16 cellular contexts compared by ENCODE assay signal in the genomic region with DNA sequence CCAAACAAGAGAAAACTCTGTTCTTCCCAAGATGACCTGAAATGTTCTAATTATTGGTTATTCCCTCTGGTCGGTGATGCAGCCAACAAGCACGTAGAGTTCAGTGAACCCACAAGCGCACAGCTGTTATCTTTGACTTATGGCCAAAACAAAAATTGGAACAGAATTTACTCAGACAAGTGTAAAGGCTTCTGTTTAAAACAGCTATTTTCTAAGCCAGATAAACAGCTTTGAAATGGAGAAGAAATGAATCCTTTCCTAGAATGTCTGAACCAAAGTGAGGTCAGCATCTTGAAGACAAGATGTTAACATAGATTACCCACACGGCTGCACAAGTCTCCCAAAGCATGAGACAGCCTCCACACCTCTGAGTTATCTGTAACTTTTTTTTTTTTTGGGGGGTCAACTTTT.
DNase-seq lines count a peak whose midpoint lies in the region; ATAC-seq and TF ChIP-seq lines count a peak whose summit lies in the region.
"Had no signal": no experiment of that assay in that cellular context is flagged by ENCODE, and none has a peak within 500 bp of the region (broad histone marks: within the 10 kb centered on the region; RNA-seq: fewer than 3 reads in every experiment).

No MANE protein-coding gene starts in this region.

- no peaks in the 10 kb centered on the region for H3K79me2 ChIP-seq in hepatocyte

- DNase-seq in AG09319 (ENCODE audit: extremely low read depth, low read depth) (peak; percentile 11), MG63 (peak; percentile 3), dedifferentiated amniotic fluid mesenchymal stem cell (ENCODE audit: extremely low spot score) (peak; percentile 47), kidney glomerular epithelial cell (lab: John Stamatoyannopoulos, UW) (peak; percentile 61), hepatocyte (ENCODE audit: low spot score) (no peak), T-helper 1 cell (no peak)
- DNase-seq: activated CD4-positive, alpha-beta T cell treated with anti-CD3 and anti-CD28 coated beads, Interleukin-2, amount 50 U/mL, for 4 hours; activated gamma-delta T cell; BE2C; colonic mucosa; head of caudate nucleus; NCI-H1092 treated with DMSO at 0.1 percent for 48 hours; spleen; uterus had no signal

- no peak overlapping the region for H3K4me2 ChIP-seq in hepatocyte

- ATAC-seq in HG03469 (IDR thresholded peaks at IDR 0.05; ENCODE audit: unreplicated experiment) (no peak), GM21825 (IDR thresholded peaks at IDR 0.05; ENCODE audit: unreplicated experiment) (no peak)

- H3K27ac ChIP-seq in hepatocyte: no peak overlapping the region
- H3K27ac ChIP-seq: colonic mucosa, uterus had no signal

- H3K4me1 ChIP-seq in hepatocyte (ENCODE audit: insufficient read depth): no peaks in the 10 kb centered on the region
- H3K4me1 ChIP-seq: BE2C, colonic mucosa, uterus had no signal

- TF ChIP-seq CTCF in AG09319 (IDR thresholded peaks at IDR 0.05; ENCODE audit: low read depth, low read length) (no peak), hepatocyte (IDR thresholded peaks at IDR 0.05; ENCODE audit: poor library complexity) (no peak)

- H3K36me3 ChIP-seq in MG63 (no peaks in the 10 kb centered on the region), hepatocyte (replicated peaks; ENCODE audit: insufficient read depth, low read depth) (no peaks in the 10 kb centered on the region)
- H3K36me3 ChIP-seq: BE2C, colonic mucosa, spleen, uterus had no signal

- no peak overlapping the region for H2AFZ ChIP-seq in hepatocyte

- no peak overlapping the region for H3K4me3 ChIP-seq in MG63
- H3K4me3 ChIP-seq in hepatocyte: no peak overlapping the region
- H3K4me3 ChIP-seq: colonic mucosa, spleen, uterus had no signal

- WGBS in hepatocyte (ENCODE audit: low lambda C conversion rate, missing lambda C conversion rate): 68% methylated on average over 4 of the region's 4 CpGs

- H4K20me1 ChIP-seq in hepatocyte (ENCODE audit: insufficient read depth, poor library complexity, severe bottlenecking): no peaks in the 10 kb centered on the region

- H3K9me3 ChIP-seq in MG63 (no peaks in the 10 kb centered on the region), hepatocyte (ENCODE audit: low read depth) (no peaks in the 10 kb centered on the region)
- H3K9me3 ChIP-seq: BE2C, colonic mucosa, uterus had no signal

- H3K27me3 ChIP-seq in MG63 (no peaks in the 10 kb centered on the region), hepatocyte (no peaks in the 10 kb centered on the region)
- H3K27me3 ChIP-seq: BE2C, colonic mucosa, spleen, uterus had no signal

- H3K9me2 ChIP-seq in hepatocyte (replicated peaks; ENCODE audit: insufficient read depth): no peaks in the 10 kb centered on the region

Comparison
In these comparisons a context has a peak if more than half of its experiments do, and no peak if none do; other contexts are left out.
1. DNase-seq: peak in AG09319 (single experiment), MG63 (single experiment), dedifferentiated amniotic fluid mesenchymal stem cell (single experiment) and kidney glomerular epithelial cell (single experiment); none in hepatocyte (single experiment) and T-helper 1 cell (0 of 5).